ENCODE assay signal across 1 cellular context in genomic region chr10:71825217-71825616, GRCh38.
TF ChIP-seq lines count a peak whose summit lies in the region.

No MANE protein-coding gene starts in this region.

TF ChIP-seq in H1, 55 proteins besides CTCF, POLR2A, EP300 and RAD21:
- TF ChIP-seq TBP (IDR thresholded peaks at IDR 0.05; ENCODE audit: low read depth, low read length) (no peak), SUZ12 (IDR thresholded peaks at IDR 0.05; ENCODE audit: low read length) (no peak), YY1 (IDR thresholded peaks at IDR 0.05; ENCODE audit: low read depth, low read length) (no peak), TEAD4 (IDR thresholded peaks at IDR 0.05; ENCODE audit: low read depth, low read length) (no peak), KDM5A (IDR thresholded peaks at IDR 0.05; ENCODE audit: low read length) (no peak), BRCA1 (IDR thresholded peaks at IDR 0.05; ENCODE audit: low read depth, low read length) (no peak), KDM1A (IDR thresholded peaks at IDR 0.05; ENCODE audit: borderline replicate concordance, low read length) (no peak), CEBPB (IDR thresholded peaks at IDR 0.05; ENCODE audit: low read depth, low read length) (no peak)
